8 cellular contexts compared by ENCODE assay signal in genomic region chr7:139341776-139342244, GRCh38. TPM values are rescaled to one million over a fixed set of nuclear protein-coding genes. Genes with fewer than 3 reads are reported as not detected.
A peak's percentile ranks its signal among the peaks of the same experiment; 100 is the strongest.
DNase-seq lines count a peak whose midpoint lies in the region; ATAC-seq and TF ChIP-seq lines count a peak whose summit lies in the region.

No MANE protein-coding gene starts in this region.

- H3K9me3 ChIP-seq in NT2/D1 (ENCODE audit: insufficient read depth, low read length) (no peaks in the 10 kb centered on the region), ovary (no peaks in the 10 kb centered on the region)

- whole genome bisulfite sequencing in ovary, 3 donors = 0% methylated on average over 9 of the region's 9 CpGs

- H3K4me1 ChIP-seq in NT2/D1 (ENCODE audit: insufficient read depth, insufficient read length) (no peaks in the 10 kb centered on the region), ovary (ENCODE audit: insufficient read depth) (no peaks in the 10 kb centered on the region)

- TF ChIP-seq POLR2A in ovary (IDR thresholded peaks at IDR 0.05) = no peak

- H3K9ac ChIP-seq in NT2/D1 (ENCODE audit: insufficient read length, low read depth) = peak overlapping the region; percentile 99

- ATAC-seq in HG02885 (IDR thresholded peaks at IDR 0.05; ENCODE audit: poor library complexity, unreplicated experiment) = no peak

- peak overlapping the region; percentile 98 to 100 for H3K27ac ChIP-seq in ovary

- DNase-seq in NCI-H1436 treated with DMSO at 0.1 percent for 48 hours (lab: John Stamatoyannopoulos, UW) (peak; percentile 53), NCI-H1436 (lab: John Stamatoyannopoulos, UW) (no peak), NT2/D1 (ENCODE audit: low read depth, low spot score) (no peak), epidermal melanocyte (ENCODE audit: insufficient read length, low spot score) (peak; percentile 64), ovary (no peak), LoVo (ENCODE audit: low spot score) (no peak)
- DNase-seq in activated CD8-positive, alpha-beta memory T cell treated with anti-CD3 and anti-CD28 coated beads, Interleukin-2, amount 50 U/mL, for 4 hours = no peak

- H3K27me3 ChIP-seq in NT2/D1 (ENCODE audit: insufficient read depth, insufficient read length) = no peaks in the 10 kb centered on the region
- H3K27me3 ChIP-seq in ovary = no peaks in the 10 kb centered on the region

- H3K36me3 ChIP-seq in NT2/D1 (ENCODE audit: insufficient read depth, insufficient read length, low read length) (peaks cover 15% of the 10 kb centered on the region), ovary (no peaks in the 10 kb centered on the region)

- intact Hi-C loops in ovary (cut with DNase I) = loop anchor here in 1 of 4 donors (1.0 kb wide), 1 partner anchor 17 kb away; the partner anchor contains the start of gene LUC7L2

- H3K4me3 ChIP-seq in NT2/D1 (ENCODE audit: insufficient read length, low read depth) (peak overlapping the region; percentile 96), ovary (peak overlapping the region; percentile 69)

- no peak for TF ChIP-seq CTCF in ovary (IDR thresholded peaks at IDR 0.05)

- TF ChIP-seq EP300 in ovary (IDR thresholded peaks at IDR 0.05) = no peak

RNA-seq across cellular contexts. Expression of gene FMC1, which starts 0.7 kb away (rescaled TPM):
- total RNA-seq in ovary = 10 to 100 TPM; 11.9 to 23.6 (median 16.3) TPM
- polyA plus RNA-seq in ovary = 10 to 100 TPM; 10.9 to 35.3 TPM

RNA-seq across cellular contexts. Expression of gene LUC7L2, which starts 17.9 kb away (rescaled TPM):
- 100 to 1,000 TPM in 2 of 7 donors, 10 to 100 TPM in 5; 58.9 to 113 (median 96.5) TPM for total RNA-seq in ovary
- polyA plus RNA-seq in ovary = 10 to 100 TPM; 59.9 to 87.2 TPM

Comparison
In these comparisons a context has a peak if more than half of its experiments do, and no peak if none do; other contexts are left out.
1. DNase-seq: peak in NCI-H1436 treated with DMSO at 0.1 percent for 48 hours (single experiment) and epidermal melanocyte (single experiment); none in NCI-H1436 (single experiment), NT2/D1 (single experiment), ovary (0 of 5), activated CD8-positive, alpha-beta memory T cell treated with anti-CD3 and anti-CD28 coated beads, Interleukin-2, amount 50 U/mL, for 4 hours (single experiment) and LoVo (single experiment).